Comparison of ENCODE assay signal across 23 cellular contexts in the genomic region with DNA sequence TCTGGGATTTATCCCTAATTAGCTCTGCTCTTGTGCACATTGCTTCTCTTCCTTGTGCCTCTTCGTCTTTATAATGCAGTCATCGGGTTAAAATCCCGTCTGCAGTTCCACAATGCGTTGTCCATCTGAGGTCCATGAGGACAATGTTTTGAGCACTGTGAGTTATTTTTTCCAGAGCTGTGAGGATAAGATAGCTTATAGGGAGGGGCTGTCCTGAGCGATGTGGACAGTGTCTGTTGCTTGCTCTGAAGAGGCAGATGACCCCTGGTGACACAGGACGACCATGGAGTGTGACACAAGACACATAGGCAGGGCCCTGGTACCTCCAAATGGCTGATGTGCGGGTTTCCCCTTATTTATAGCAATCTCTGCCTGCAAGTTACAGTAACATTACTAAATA.
"Had no signal": no experiment of that assay in that cellular context is flagged by ENCODE, and none has a peak within 500 bp of the region (broad histone marks: within the 10 kb centered on the region; RNA-seq: fewer than 3 reads in every experiment).

No MANE protein-coding gene starts in this region.

- H3K36me3 ChIP-seq: brain microvascular endothelial cell had no signal

- H3K27ac Mint-ChIP-seq: activated CD4-positive, alpha-beta memory T cell treated with anti-CD3 and anti-CD28 coated beads, Interleukin-2, amount 10 ng/mL, durations not matched to agents 7 days and 5 days; activated CD4-positive, alpha-beta T cell treated with anti-CD3 and anti-CD28 coated beads, Interleukin-2, amount 10 ng/mL, durations not matched to agents 7 days and 5 days; activated naive CD8-positive, alpha-beta T cell; activated T-helper 17 cell treated with anti-CD3 and anti-CD28 coated beads, Interleukin-2, amount 50 U/mL, for 72 hours; T-helper 17 cell had no signal

- H3K9me3 Mint-ChIP-seq: activated CD4-positive, alpha-beta memory T cell treated with anti-CD3 and anti-CD28 coated beads, Interleukin-2, amount 10 ng/mL, durations not matched to agents 7 days and 5 days; activated CD4-positive, alpha-beta T cell treated with anti-CD3 and anti-CD28 coated beads, Interleukin-2, amount 10 ng/mL, durations not matched to agents 7 days and 5 days; activated naive CD4-positive, alpha-beta T cell treated with anti-CD3 and anti-CD28 coated beads for 36 hours; activated T-helper 17 cell treated with anti-CD3 and anti-CD28 coated beads, Interleukin-2, amount 50 U/mL, for 72 hours had no signal

- H3K4me1 Mint-ChIP-seq: activated CD4-positive, alpha-beta memory T cell treated with anti-CD3 and anti-CD28 coated beads, Interleukin-2, amount 10 ng/mL, durations not matched to agents 7 days and 5 days; activated T-helper 17 cell treated with anti-CD3 and anti-CD28 coated beads, Interleukin-2, amount 50 U/mL, for 72 hours had no signal

- FAIRE-seq: astrocyte, RCC 7860 had no signal

- H3K27ac ChIP-seq: brain microvascular endothelial cell had no signal

- H3K27me3 ChIP-seq: brain microvascular endothelial cell had no signal

- H3K4me3 Mint-ChIP-seq: activated CD4-positive, alpha-beta memory T cell treated with anti-CD3 and anti-CD28 coated beads, Interleukin-2, amount 10 ng/mL, durations not matched to agents 7 days and 5 days; activated CD4-positive, alpha-beta T cell treated with anti-CD3 and anti-CD28 coated beads, Interleukin-2, amount 10 ng/mL, durations not matched to agents 7 days and 5 days; activated naive CD4-positive, alpha-beta T cell treated with anti-CD3 and anti-CD28 coated beads for 36 hours; activated naive CD8-positive, alpha-beta T cell; activated T-helper 17 cell treated with anti-CD3 and anti-CD28 coated beads, Interleukin-2, amount 50 U/mL, for 72 hours; T-helper 17 cell had no signal

- H3K36me3 Mint-ChIP-seq: activated naive CD8-positive, alpha-beta T cell had no signal

- ATAC-seq: activated T-helper 17 cell treated with anti-CD3 and anti-CD28 coated beads, Interleukin-2, amount 50 U/mL, for 72 hours; PC-3; T-helper 17 cell had no signal

- DNase-seq: activated CD4-positive, alpha-beta memory T cell treated with anti-CD3 and anti-CD28 coated beads, Interleukin-2, amount 10 ng/mL, durations not matched to agents 7 days and 5 days; activated CD4-positive, alpha-beta T cell treated with anti-CD3 and anti-CD28 coated beads, Interleukin-2, amount 10 ng/mL, durations not matched to agents 7 days and 5 days; activated CD4-positive, CD25-positive, alpha-beta regulatory T cell; activated gamma-delta T cell; activated naive CD4-positive, alpha-beta T cell treated with anti-CD3 and anti-CD28 coated beads for 36 hours; activated T-cell treated with anti-CD3 and anti-CD28 coated beads for 4 hours; activated T-cell treated with anti-CD3 and anti-CD28 coated beads, Interleukin-2, amount 50 U/mL, for 48 hours; amygdala; brain microvascular endothelial cell; cerebellar nuclear complex; Kasumi-1; NCI-H1048; NCI-H1930; NCI-H446 treated with DMSO at 0.1 percent for 48 hours; NCI-H748 treated with DMSO at 0.1 percent for 48 hours; PC-3; SHP77 treated with DMSO at 0.1 percent for 48 hours; T-helper 17 cell; T-helper 9 cell had no signal
